Comparison of ENCODE assay signal across 6 cellular contexts in the genomic region with DNA sequence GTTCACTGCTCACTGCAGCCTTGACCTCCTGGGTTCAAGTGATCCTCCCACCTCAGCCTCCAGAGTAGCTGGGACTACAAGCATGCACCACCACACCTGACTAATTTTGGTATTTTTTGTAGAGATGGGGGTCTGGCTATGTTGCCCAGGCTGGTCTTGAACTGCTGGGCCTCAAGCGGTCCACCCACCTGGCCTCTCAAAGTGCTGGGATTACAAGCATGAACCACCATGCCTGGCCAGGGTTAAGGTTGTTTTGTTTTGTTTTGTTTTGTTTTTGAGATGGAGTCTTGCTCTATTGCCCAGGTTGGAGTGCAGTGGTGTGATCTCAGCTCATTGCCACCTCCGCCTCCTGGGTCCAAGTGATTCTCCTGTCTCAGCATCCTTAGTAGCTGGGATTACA. TPM values are rescaled to one million over a fixed set of nuclear protein-coding genes. Genes with fewer than 3 reads are reported as not detected.
A peak's percentile ranks its signal among the peaks of the same experiment; 100 is the strongest.
DNase-seq lines count a peak whose midpoint lies in the region; ATAC-seq, FAIRE-seq and TF ChIP-seq lines count a peak whose summit lies in the region.
"Not testable (repeated sequence)": the region's sequence is repeated elsewhere in the genome, so short reads cannot be mapped to it uniquely, and the experiment has no call there.

No MANE protein-coding gene starts in this region.

- in situ Hi-C loops in K562 (cut with MboI); gastrocnemius medialis (cut with MboI; ENCODE audit: low sequenced_read_pairs in 4 of 4): not testable (repeated sequence)

- FAIRE-seq in K562 (lab: Jason Lieb, UNC); kidney (lab: Jason Lieb, UNC); pancreas (lab: Jason Lieb, UNC): not testable (repeated sequence)

- intact Hi-C loops in K562 (cut with micrococcal nuclease): loop anchor here (5.0 kb wide), 1 partner anchor 369 kb away; no protein-coding TSS in a partner anchor
- intact Hi-C loops in kidney (cut with DNase I); pancreas (cut with DNase I); gastrocnemius medialis (cut with DNase I; ENCODE audit: low total_unique reads): not testable (repeated sequence)

- not testable (repeated sequence) for H3K79me2 ChIP-seq in K562 (ENCODE audit: control insufficient read depth, insufficient read depth, low read length)

- H4K20me1 ChIP-seq in K562 (replicated peaks; ENCODE audit: control insufficient read depth, insufficient read depth, low read length): not testable (repeated sequence)

- H3K36me3 ChIP-seq in HEK293 (ENCODE audit: control insufficient read depth in 2 of 2, insufficient read depth in 1 of 2, low read length in 2 of 2); K562 (ENCODE audit: control insufficient read depth, insufficient read depth, low read length); kidney (ENCODE audit: control insufficient read depth in 1 of 2, insufficient read depth in 2 of 2, low read length in 2 of 2); liver (ENCODE audit: control insufficient read depth in 4 of 4, insufficient read depth in 3 of 4, low read depth in 1 of 4, low read length in 3 of 4); pancreas; gastrocnemius medialis: not testable (repeated sequence)

- not testable (repeated sequence) for ATAC-seq in K562, pancreas, gastrocnemius medialis

- peaks cover 0 to 29% of the 10 kb centered on the region in 2 experiments; a peak in 1 of 5 replicates for H3K27me3 ChIP-seq in K562 (ENCODE audit: control insufficient read depth in 2 of 2, insufficient read depth in 2 of 2, low read length in 2 of 2)
- not testable (repeated sequence) for H3K27me3 ChIP-seq in liver (ENCODE audit: control insufficient read depth in 4 of 4, insufficient read depth in 4 of 4, low read length in 3 of 4); pancreas; gastrocnemius medialis

- not testable (repeated sequence) for TF ChIP-seq POLR2A in K562 (conservative IDR thresholded peaks at IDR 0.05); gastrocnemius medialis (IDR thresholded peaks at IDR 0.05)

- not testable (repeated sequence) for H3K4me3 ChIP-seq in HEK293 (ENCODE audit: low read depth, low read length); K562; kidney (ENCODE audit: low read length in 2 of 2); liver (ENCODE audit: low read depth in 1 of 3, low read length in 3 of 3); pancreas; gastrocnemius medialis

- not testable (repeated sequence) for H3K9ac ChIP-seq in K562 (ENCODE audit: insufficient read depth in 1 of 2, low read depth in 2 of 2, low read length in 2 of 2); kidney (ENCODE audit: low read length in 2 of 2); liver (ENCODE audit: low read depth in 1 of 2, low read length in 2 of 2)

- H3K4me1 ChIP-seq in HEK293 (ENCODE audit: control insufficient read depth, insufficient read depth, low read length); K562 (replicated peaks in 1 of 2; ENCODE audit: control insufficient read depth in 2 of 2, insufficient read depth in 2 of 2, low read length in 2 of 2); pancreas: not testable (repeated sequence)
- H3K4me1 ChIP-seq in kidney (ENCODE audit: control insufficient read depth in 1 of 2, insufficient read depth in 1 of 2, low read depth in 1 of 2, low read length in 2 of 2) (peaks cover 25 to 44% of the 10 kb centered on the region in 2 donors), liver (ENCODE audit: control insufficient read depth in 4 of 4, insufficient read depth in 4 of 4, low read length in 3 of 4) (peaks cover 15 to 49% (median 32%) of the 10 kb centered on the region in 4 donors), gastrocnemius medialis (peaks cover 54 to 75% of the 10 kb centered on the region in 2 donors)

- not testable (repeated sequence) for TF ChIP-seq EP300 in K562 (IDR thresholded peaks at IDR 0.05; ENCODE audit: low read length)

- not testable (repeated sequence) for TF ChIP-seq CTCF in HEK293 (tag by site-specific recombination; IDR thresholded peaks at IDR 0.05); K562 (IDR thresholded peaks at IDR 0.05 in 2 of 3, conservative IDR thresholded peaks at IDR 0.05 in 1 of 3; ENCODE audit: insufficient read depth in 2 of 3, low read depth in 1 of 3, low read length in 3 of 3); kidney (IDR thresholded peaks at IDR 0.05; ENCODE audit: borderline replicate concordance, extremely low read depth, insufficient read depth); liver (IDR thresholded peaks at IDR 0.05; ENCODE audit: low read depth, low read length, missing input control); pancreas (IDR thresholded peaks at IDR 0.05); gastrocnemius medialis (IDR thresholded peaks at IDR 0.05 in 4 of 5, conservative IDR thresholded peaks at IDR 0.05 in 1 of 5)

- H3K9me3 ChIP-seq in HEK293 (ENCODE audit: control insufficient read depth, insufficient read depth, low read depth, low read length); K562 (replicated peaks; ENCODE audit: control insufficient read depth, insufficient read depth, low read depth, low read length); kidney (ENCODE audit: control insufficient read depth in 1 of 2, low read length in 2 of 2); liver (ENCODE audit: control insufficient read depth in 4 of 4, low read length in 3 of 4); pancreas; gastrocnemius medialis: not testable (repeated sequence)

- POLR2A ChIA-PET in HEK293 (lab: Yijun Ruan, JAX): not testable (repeated sequence)
- POLR2A ChIA-PET in K562 (lab: Yijun Ruan, JAX): interaction anchor here (0.6 kb wide), 1 partner anchor 12 kb away, joined by 3 read pairs; no protein-coding TSS in a partner anchor

- not testable (repeated sequence) for DNase-seq in K562 (ENCODE audit: extremely low read depth in 1 of 4, low spot score in 3 of 4); kidney; pancreas; gastrocnemius medialis

- TF ChIP-seq RAD21 in K562 (CRISPR knock-in tag; conservative IDR thresholded peaks at IDR 0.05 in 1 of 2, IDR thresholded peaks at IDR 0.05 in 1 of 2); liver (IDR thresholded peaks at IDR 0.05): not testable (repeated sequence)

- not testable (repeated sequence) for H3K4me2 ChIP-seq in K562 (ENCODE audit: insufficient read depth, low read length)

- H3K9me1 ChIP-seq in K562 (ENCODE audit: control insufficient read depth, insufficient read depth, low read length): not testable (repeated sequence)

- H2AFZ ChIP-seq in K562 (ENCODE audit: low read depth, low read length): not testable (repeated sequence)

- not testable (repeated sequence) for H3K27ac ChIP-seq in HEK293 (ENCODE audit: extremely low read depth, low read depth, low read length); K562 (ENCODE audit: extremely low read depth, low read depth, low read length)
- H3K27ac ChIP-seq in kidney (ENCODE audit: low read depth in 2 of 2, low read length in 2 of 2): peak overlapping the region; percentile 93 to 96
- H3K27ac ChIP-seq in liver (ENCODE audit: low read depth in 1 of 2, low read length in 2 of 2): peak overlapping the region; percentile 63 to 91
- peak overlapping the region in 3 of 4 donors; percentile 39 to 80 (median 72) for H3K27ac ChIP-seq in pancreas
- H3K27ac ChIP-seq in gastrocnemius medialis: peak overlapping the region; percentile 75 to 87 (median 80)

- 4% methylated on average over 2 of the region's 2 CpGs for WGBS in K562 (ENCODE audit: insufficient coverage, low coverage, missing lambda C conversion rate)
- 94% methylated on average over 2 of the region's 2 CpGs for WGBS in liver
- 90 to 100% methylated on average over 2 of the region's 2 CpGs for WGBS in pancreas, 2 donors

- CTCF ChIA-PET in HEK293 (lab: Yijun Ruan, JAX): interaction anchor here (1.0 to 1.1 kb wide), 2 partner anchors 64 to 476 kb away, joined by 3 read pairs; no protein-coding TSS in a partner anchor
- CTCF ChIA-PET in K562 (lab: Yijun Ruan, JAX; ENCODE audit: low intra/inter-chr PET ratio): not testable (repeated sequence)

- BruUV-seq in K562 (replicated peaks; lab: Mats Ljungman, UMichigan): not testable (repeated sequence)

RNA-seq across cellular contexts. Expression of a gene that starts 28.0 kb away (rescaled TPM):
- 0.28 TPM in 1 of 2 replicates, not detected in the other for total RNA-seq in K562 (2011; cell fraction: chromatin; rRNA removed; ENCODE audit: low replicate concordance)
- total RNA-seq in K562 (2011; cell fraction: nucleolus; rRNA removed): under 0.01 TPM in 1 of 2 replicates, not detected in the other
- not detected in 2 replicates for total RNA-seq in K562 (2011; cell fraction: nucleoplasm; rRNA removed)
- not detected in 2 replicates for total RNA-seq in K562 (2014; rRNA removed)
- total RNA-seq in K562 (2014; rRNA removed; fragmentation: Illumina TruSeq; extraction: Trizol): not detected in 2 replicates
- 0.04 TPM in 1 of 2 replicates, not detected in the other for total RNA-seq in K562 (2015; rRNA removed; fragmentation: Illumina TruSeq; extraction: Trizol)
- 0.31 and 0.38 TPM in 2 replicates for total RNA-seq in K562 (2021)
- polyA plus RNA-seq in K562 (2011; rRNA removed): 0.03 and 0.10 TPM in 2 replicates
- polyA plus RNA-seq in K562 (2011; cell fraction: cytosol; rRNA removed): 0.03 and 0.07 TPM in 2 replicates
- polyA plus RNA-seq in K562 (2011; cell fraction: nucleus; rRNA removed): 0.23 and 0.48 TPM in 2 replicates
- polyA plus RNA-seq in K562 (2012): 0.03 and 0.11 TPM in 2 replicates
- polyA plus RNA-seq in K562 (2014; fragmentation: Illumina TruSeq; extraction: Trizol): not detected in 2 replicates
- polyA plus RNA-seq in K562 (2014; fragmentation: Nextera tagmentation; extraction: Ambion mirVana): under 1 TPM in 1 of 2 experiments, not detected in 1; 0.06 TPM
- not detected in 2 replicates for polyA plus RNA-seq in K562 (2014; rRNA removed)
- polyA minus RNA-seq in K562 (2011; rRNA and poly(A)+ RNA removed): 0.07 TPM in 1 of 2 replicates, not detected in the other
- polyA minus RNA-seq in K562 (2011; cell fraction: cytosol; rRNA and poly(A)+ RNA removed): 0.67 and 0.82 TPM in 2 replicates
- 0.13 and 0.22 TPM in 2 replicates for polyA minus RNA-seq in K562 (2011; cell fraction: nucleus; rRNA and poly(A)+ RNA removed)
- total RNA-seq in kidney: 105 TPM
- polyA plus RNA-seq in kidney (ENCODE audit: insufficient read depth, low read depth, low replicate concordance): 33.8 TPM
- 10 to 100 TPM in 1 of 2 donors, 1 to 10 TPM in 1; 3.1 to 13.1 TPM for total RNA-seq in liver
- polyA plus RNA-seq in liver: 1 to 10 TPM; 2.3 to 7.8 TPM
- total RNA-seq in pancreas: 10 to 100 TPM; 19.8 to 52.1 (median 25.3) TPM
- 10 to 100 TPM; 14.7 to 27.9 TPM for polyA plus RNA-seq in pancreas
- total RNA-seq in gastrocnemius medialis: 10 to 100 TPM; 22.7 to 68.2 (median 37.4) TPM
